Comparison of ENCODE assay signal across 15 cellular contexts in the genomic region with DNA sequence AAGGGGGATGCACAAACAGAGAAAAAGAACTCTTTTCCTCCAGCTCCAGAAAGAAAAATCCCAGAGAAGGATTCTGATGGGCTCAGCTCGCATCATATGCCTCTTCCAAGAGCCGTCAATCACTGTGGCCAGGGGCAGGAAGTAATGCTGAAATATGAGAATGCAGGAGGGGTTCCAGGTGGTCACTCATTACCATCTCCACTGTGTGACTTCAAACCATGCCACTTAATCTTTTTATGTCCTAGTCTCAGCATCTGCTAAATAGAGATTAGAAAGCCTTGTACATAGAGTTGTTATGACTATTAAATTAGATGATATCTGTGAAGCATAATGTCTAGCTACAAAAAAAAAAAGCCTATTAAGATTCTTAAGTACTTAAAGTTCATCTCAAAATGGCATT.
DNase-seq lines count a peak whose midpoint lies in the region.
"Had no signal": no experiment of that assay in that cellular context is flagged by ENCODE, and none has a peak within 500 bp of the region (broad histone marks: within the 10 kb centered on the region; RNA-seq: fewer than 3 reads in every experiment).

No MANE protein-coding gene starts in this region.

- no peak overlapping the region for H3K9ac ChIP-seq in mesendoderm (ENCODE audit: low read length)
- H3K9ac ChIP-seq: BLaER1, GM23248 had no signal

- H3K4ac ChIP-seq in mesendoderm (ENCODE audit: low read depth, low read length): peak overlapping the region; percentile 8

- no peaks in the 10 kb centered on the region for H3K36me3 Mint-ChIP-seq in immature natural killer cell
- H3K36me3 Mint-ChIP-seq: CD8-positive, alpha-beta memory T cell had no signal

- no peak overlapping the region for H3K4me3 ChIP-seq in mesendoderm (ENCODE audit: low read length)
- H3K4me3 ChIP-seq: BLaER1, GM23248 had no signal

- no peaks in the 10 kb centered on the region for H3K27me3 ChIP-seq in mesendoderm (ENCODE audit: insufficient read depth, low read length, poor library complexity)
- H3K27me3 ChIP-seq: BLaER1 had no signal

- peak overlapping the region; percentile 80 for H2BK15ac ChIP-seq in mesendoderm (replicated peaks; ENCODE audit: low read depth)

- H3K27me3 Mint-ChIP-seq in immature natural killer cell (ENCODE audit: low read depth in 3 of 3): peaks cover 4 to 14% (median 5%) of the 10 kb centered on the region in 3 donors

- H3K56ac ChIP-seq in mesendoderm (ENCODE audit: low read length): no peak overlapping the region

- H3K9me3 Mint-ChIP-seq in immature natural killer cell: no peaks in the 10 kb centered on the region

- no peak overlapping the region for H2AK5ac ChIP-seq in mesendoderm (ENCODE audit: low read length)

- no peak overlapping the region for H4K5ac ChIP-seq in mesendoderm (ENCODE audit: low read length)

- H3K4me1 ChIP-seq in mesendoderm (ENCODE audit: control insufficient read depth, low read depth, low read length): peaks cover 9% of the 10 kb centered on the region
- H3K4me1 ChIP-seq: BLaER1, Caco-2 had no signal

- DNase-seq in DMS 273 (lab: John Stamatoyannopoulos, UW; ENCODE audit: unreplicated experiment) (peak; percentile 43), DMS 273 treated with DMSO at 0.1 percent for 48 hours (lab: John Stamatoyannopoulos, UW) (no peak), NCI-H524 treated with DMSO at 0.1 percent for 48 hours (lab: John Stamatoyannopoulos, UW) (peak; percentile 98), NCI-H82 treated with DMSO at 0.1 percent for 48 hours (lab: John Stamatoyannopoulos, UW; ENCODE audit: unreplicated experiment) (peak; percentile 34), mesendoderm (peak; percentile 13), UCSD-AML1 (lab: John Stamatoyannopoulos, UW; ENCODE audit: unreplicated experiment) (no peak), immature natural killer cell (no peak), SW 1271 (lab: John Stamatoyannopoulos, UW) (no peak)
- DNase-seq: AML-193; Caco-2; CD8-positive, alpha-beta memory T cell; GM23248; H7 had no signal

- no peaks in the 10 kb centered on the region for H3K79me2 ChIP-seq in mesendoderm (ENCODE audit: control insufficient read depth, insufficient read depth, low read length)

- no peak overlapping the region for H2BK120ac ChIP-seq in mesendoderm (ENCODE audit: low read depth, low read length)

- no peak overlapping the region for H2BK5ac ChIP-seq in mesendoderm (ENCODE audit: low read length)

- no peaks in the 10 kb centered on the region for H3K79me1 ChIP-seq in mesendoderm (ENCODE audit: low read length)

- no peak overlapping the region for H3K4me3 Mint-ChIP-seq in immature natural killer cell
- H3K4me3 Mint-ChIP-seq: CD8-positive, alpha-beta memory T cell had no signal

- no peak overlapping the region for H3K4me2 ChIP-seq in mesendoderm (ENCODE audit: low read length)
- H3K4me2 ChIP-seq: BLaER1 had no signal

- no peaks in the 10 kb centered on the region for H3K36me3 ChIP-seq in mesendoderm (ENCODE audit: control insufficient read depth, insufficient read depth, low read length)
- H3K36me3 ChIP-seq: BLaER1 had no signal

- no peak overlapping the region for H4K8ac ChIP-seq in mesendoderm (ENCODE audit: low read depth, low read length)

- WGBS in mesendoderm (ENCODE audit: extremely low coverage, insufficient coverage, low lambda C conversion rate): no CpG with 5 or more reads among the region's 2 CpGs

- H3K23ac ChIP-seq in mesendoderm (ENCODE audit: low read length): no peak overlapping the region

- no peak overlapping the region for H3K27ac Mint-ChIP-seq in immature natural killer cell
- H3K27ac Mint-ChIP-seq: CD8-positive, alpha-beta memory T cell had no signal

- no peak overlapping the region for H3K27ac ChIP-seq in mesendoderm (ENCODE audit: low read depth, low read length)
- H3K27ac ChIP-seq: 22Rv1, BLaER1, GM23248 had no signal

- peak overlapping the region; percentile 81 for H3K18ac ChIP-seq in mesendoderm (ENCODE audit: low read length)

- H3K4me1 Mint-ChIP-seq in immature natural killer cell: no peaks in the 10 kb centered on the region
- H3K4me1 Mint-ChIP-seq: CD8-positive, alpha-beta memory T cell had no signal

Comparison
In these comparisons a context has a peak if more than half of its experiments do, and no peak if none do; other contexts are left out.
1. DNase-seq: peak in DMS 273 (single experiment), NCI-H524 treated with DMSO at 0.1 percent for 48 hours (single experiment), NCI-H82 treated with DMSO at 0.1 percent for 48 hours (single experiment) and mesendoderm (single experiment); none in DMS 273 treated with DMSO at 0.1 percent for 48 hours (single experiment), UCSD-AML1 (single experiment), immature natural killer cell (0 of 3) and SW 1271 (0 of 2).